In the genomic region with DNA sequence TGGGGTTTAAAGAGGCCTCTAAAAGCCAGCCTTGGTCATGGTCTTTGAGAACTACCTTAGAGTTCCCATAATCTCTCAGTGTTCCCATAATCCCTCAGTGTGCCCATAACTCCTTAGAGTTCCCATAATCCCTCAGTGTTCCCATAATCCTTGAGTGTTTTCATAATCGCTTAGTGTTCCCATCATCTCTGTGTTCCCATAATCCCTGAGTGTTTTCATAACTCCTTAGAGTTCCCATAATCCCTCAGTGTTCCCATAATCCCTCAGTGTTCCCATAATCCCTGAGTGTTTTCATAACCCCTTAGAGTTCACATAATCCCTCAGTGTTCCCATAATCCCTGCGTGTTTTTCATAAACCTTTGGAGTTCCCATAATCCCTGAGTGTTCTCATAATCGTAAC, we compare ENCODE assay signal across 26 cellular contexts.
"Had no signal": no experiment of that assay in that cellular context is flagged by ENCODE, and none has a peak within 500 bp of the region (broad histone marks: within the 10 kb centered on the region; RNA-seq: fewer than 3 reads in every experiment).

No MANE protein-coding gene starts in this region.

- H3K4me3 ChIP-seq: colonic mucosa, coronary artery, dorsolateral prefrontal cortex, esophagus muscularis mucosa, esophagus squamous epithelium, gastrocnemius medialis, gastroesophageal sphincter, heart left ventricle, heart right ventricle had no signal

- H3K36me3 ChIP-seq: colonic mucosa, esophagus muscularis mucosa, esophagus squamous epithelium, gastrocnemius medialis, gastroesophageal sphincter, heart left ventricle, heart right ventricle had no signal

- FAIRE-seq: colon, endometrium, endothelial cell of umbilical vein, frontal cortex had no signal

- H3K9me3 ChIP-seq: colonic mucosa, esophagus muscularis mucosa, esophagus squamous epithelium, gastrocnemius medialis, gastroesophageal sphincter, heart left ventricle, heart right ventricle had no signal

- H3K27ac ChIP-seq: colonic mucosa, coronary artery, dorsolateral prefrontal cortex, epithelial cell of prostate, esophagus muscularis mucosa, esophagus squamous epithelium, foreskin keratinocyte, gastrocnemius medialis, gastroesophageal sphincter, heart left ventricle, heart right ventricle had no signal

- DNase-seq: colonic mucosa; cortex of kidney; dermis blood vessel endothelial cell; dorsolateral prefrontal cortex; effector CD4-positive, alpha-beta T cell; effector CD8-positive, alpha-beta T cell; effector memory CD4-positive, alpha-beta T cell; effector memory CD8-positive, alpha-beta T cell; erythroblast; esophagus squamous epithelium; foreskin fibroblast; foreskin keratinocyte; foreskin melanocyte; gastrocnemius medialis; glutamatergic neuron; head of caudate nucleus; heart left ventricle; heart right ventricle had no signal

- H3K4me1 ChIP-seq: colonic mucosa, esophagus squamous epithelium, foreskin keratinocyte, gastrocnemius medialis, heart right ventricle had no signal

- H3K27me3 ChIP-seq: colonic mucosa, dorsolateral prefrontal cortex, esophagus muscularis mucosa, esophagus squamous epithelium, foreskin keratinocyte, gastrocnemius medialis, gastroesophageal sphincter, heart left ventricle, heart right ventricle had no signal

- ATAC-seq: effector memory CD8-positive, alpha-beta T cell; foreskin keratinocyte; gastrocnemius medialis; gastroesophageal sphincter; heart left ventricle; heart right ventricle had no signal
